Comparison of ENCODE assay signal across 1 cellular context in the genomic region with DNA sequence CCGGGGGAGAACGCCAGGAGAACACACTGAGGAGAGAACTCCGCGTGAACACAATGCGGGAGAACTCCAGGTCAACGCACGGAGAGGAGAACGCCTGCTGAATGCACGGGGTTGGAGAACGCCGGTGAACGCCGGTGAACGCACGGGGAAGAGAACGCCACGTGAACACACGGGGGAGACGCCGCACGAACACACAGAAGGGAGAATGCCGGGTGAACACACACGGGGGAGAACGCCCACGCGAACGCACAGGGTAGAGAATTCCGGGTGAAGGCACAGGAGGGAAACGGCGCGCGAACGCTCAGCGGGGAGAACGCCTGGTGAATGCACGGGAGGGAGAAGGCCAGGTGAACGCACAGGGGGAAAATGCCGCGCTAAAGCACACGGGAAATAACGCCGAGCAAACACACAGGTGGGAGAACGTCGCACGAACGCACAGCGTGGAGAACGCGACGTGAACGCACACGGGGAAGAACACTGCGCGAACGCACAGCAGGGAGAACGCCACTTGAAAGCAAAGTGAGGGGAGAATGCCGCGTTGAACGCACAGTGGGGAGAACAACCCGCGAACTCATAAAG.
A peak's percentile ranks its signal among the peaks of the same experiment; 100 is the strongest.
TF ChIP-seq lines count a peak whose summit lies in the region.

No MANE protein-coding gene starts in this region.

TF ChIP-seq in K562, 482 proteins besides CTCF, POLR2A, EP300 and RAD21:
- TF ChIP-seq NCOA2 (IDR thresholded peaks at IDR 0.05; ENCODE audit: partially characterized antibody in 2 of 2) (no peak), LCOR (CRISPR knock-in tag; IDR thresholded peaks at IDR 0.05) (no peak), PHTF2 (CRISPR knock-in tag; IDR thresholded peaks at IDR 0.05) (no peak), KLF10 (CRISPR knock-in tag; IDR thresholded peaks at IDR 0.05) (no peak), SMARCA5 (IDR thresholded peaks at IDR 0.05) (no peak), FUS (optimal IDR thresholded peaks at IDR 0.05; ENCODE audit: low read depth, low read length) (no peak), HSF4 (CRISPR knock-in tag; IDR thresholded peaks at IDR 0.05; ENCODE audit: borderline replicate concordance) (no peak)
- TF ChIP-seq, protein P1, sequence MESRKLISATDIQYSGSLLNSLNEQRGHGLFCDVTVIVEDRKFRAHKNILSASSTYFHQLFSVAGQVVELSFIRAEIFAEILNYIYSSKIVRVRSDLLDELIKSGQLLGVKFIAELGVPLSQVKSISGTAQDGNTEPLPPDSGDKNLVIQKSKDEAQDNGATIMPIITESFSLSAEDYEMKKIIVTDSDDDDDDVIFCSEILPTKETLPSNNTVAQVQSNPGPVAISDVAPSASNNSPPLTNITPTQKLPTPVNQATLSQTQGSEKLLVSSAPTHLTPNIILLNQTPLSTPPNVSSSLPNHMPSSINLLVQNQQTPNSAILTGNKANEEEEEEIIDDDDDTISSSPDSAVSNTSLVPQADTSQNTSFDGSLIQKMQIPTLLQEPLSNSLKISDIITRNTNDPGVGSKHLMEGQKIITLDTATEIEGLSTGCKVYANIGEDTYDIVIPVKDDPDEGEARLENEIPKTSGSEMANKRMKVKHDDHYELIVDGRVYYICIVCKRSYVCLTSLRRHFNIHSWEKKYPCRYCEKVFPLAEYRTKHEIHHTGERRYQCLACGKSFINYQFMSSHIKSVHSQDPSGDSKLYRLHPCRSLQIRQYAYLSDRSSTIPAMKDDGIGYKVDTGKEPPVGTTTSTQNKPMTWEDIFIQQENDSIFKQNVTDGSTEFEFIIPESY (CRISPR knock-in tag; IDR thresholded peaks at IDR 0.05), result peak; percentile 60; the same call in 1 of the 2 replicates
- TF ChIP-seq, protein P2, sequence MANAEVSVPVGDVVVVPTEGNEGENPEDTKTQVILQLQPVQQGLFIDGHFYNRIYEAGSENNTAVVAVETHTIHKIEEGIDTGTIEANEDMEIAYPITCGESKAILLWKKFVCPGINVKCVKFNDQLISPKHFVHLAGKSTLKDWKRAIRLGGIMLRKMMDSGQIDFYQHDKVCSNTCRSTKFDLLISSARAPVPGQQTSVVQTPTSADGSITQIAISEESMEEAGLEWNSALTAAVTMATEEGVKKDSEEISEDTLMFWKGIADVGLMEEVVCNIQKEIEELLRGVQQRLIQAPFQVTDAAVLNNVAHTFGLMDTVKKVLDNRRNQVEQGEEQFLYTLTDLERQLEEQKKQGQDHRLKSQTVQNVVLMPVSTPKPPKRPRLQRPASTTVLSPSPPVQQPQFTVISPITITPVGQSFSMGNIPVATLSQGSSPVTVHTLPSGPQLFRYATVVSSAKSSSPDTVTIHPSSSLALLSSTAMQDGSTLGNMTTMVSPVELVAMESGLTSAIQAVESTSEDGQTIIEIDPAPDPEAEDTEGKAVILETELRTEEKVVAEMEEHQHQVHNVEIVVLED (CRISPR knock-in tag; IDR thresholded peaks at IDR 0.05), result no peak
